10 cellular contexts compared by ENCODE assay signal in the genomic region with DNA sequence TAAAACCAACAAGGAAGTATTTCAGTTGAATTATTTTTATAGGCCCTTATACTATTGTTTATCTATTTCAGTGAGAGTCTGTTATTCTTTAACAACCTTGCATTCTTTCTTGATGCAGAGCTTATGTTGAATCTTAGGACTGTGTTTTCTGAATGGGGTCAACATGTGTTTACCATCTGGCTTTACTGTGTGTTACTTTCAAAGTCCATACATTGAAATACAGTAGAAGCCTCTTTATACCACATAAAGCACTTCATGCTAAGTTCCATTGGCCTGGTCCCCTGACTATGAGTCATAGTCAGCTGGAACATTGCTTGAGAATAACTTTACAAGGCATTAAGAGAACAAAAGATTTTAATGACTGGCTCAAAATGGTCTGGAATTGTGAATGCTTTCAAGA.
DNase-seq lines count a peak whose midpoint lies in the region; ATAC-seq and FAIRE-seq lines count a peak whose summit lies in the region.
"Had no signal": no experiment of that assay in that cellular context is flagged by ENCODE, and none has a peak within 500 bp of the region (broad histone marks: within the 10 kb centered on the region; RNA-seq: fewer than 3 reads in every experiment).

No MANE protein-coding gene starts in this region.

- H3K27me3 ChIP-seq in rectal smooth muscle tissue (ENCODE audit: control insufficient read depth, insufficient read depth, low read length) = no peaks in the 10 kb centered on the region

- H3K4me1 ChIP-seq in rectal smooth muscle tissue (ENCODE audit: control insufficient read depth, insufficient read depth, low read length) = peaks cover 16% of the 10 kb centered on the region

- H3K9ac ChIP-seq in SK-N-MC (ENCODE audit: insufficient read length) (no peak overlapping the region), rectal smooth muscle tissue (ENCODE audit: low read length) (no peak overlapping the region)

- FAIRE-seq in G401.6 (lab: Jason Lieb, UNC) = peak; percentile 93
- FAIRE-seq: GM12878 had no signal

- H3K27ac ChIP-seq in SK-N-MC (0 out of 2 replicates have a peak overlapping the region, but pooled peaks have one; percentile 27), rectal smooth muscle tissue (ENCODE audit: low read depth, low read length) (peak overlapping the region; percentile 75)

- no peaks in the 10 kb centered on the region for H3K9me3 ChIP-seq in SK-N-MC (ENCODE audit: low read depth, low read length)

- ATAC-seq in HG03175 (IDR thresholded peaks at IDR 0.05; ENCODE audit: unreplicated experiment) (no peak), HG02840 (IDR thresholded peaks at IDR 0.05; ENCODE audit: low FRiP score, unreplicated experiment) (no peak), GM21737 (IDR thresholded peaks at IDR 0.05; ENCODE audit: unreplicated experiment) (no peak)
- ATAC-seq: GM12878 had no signal

- H3K4me3 ChIP-seq in SK-N-MC = no peak overlapping the region
- H3K4me3 ChIP-seq in rectal smooth muscle tissue (ENCODE audit: low read length) = no peak overlapping the region
- H3K4me3 ChIP-seq: GM12878 had no signal

- H3K36me3 ChIP-seq in SK-N-MC (ENCODE audit: insufficient read depth, low read length) (no peaks in the 10 kb centered on the region), rectal smooth muscle tissue (ENCODE audit: control insufficient read depth, insufficient read depth, low read length) (no peaks in the 10 kb centered on the region)

- DNase-seq in SK-N-MC (ENCODE audit: low read depth, low spot score) (no peak), glomerular endothelial cell (ENCODE audit: extremely low read depth, low read depth, low spot score) (peak; percentile 94)
- DNase-seq in stimulated activated CD4-positive, alpha-beta T cell treated with anti-CD3 and anti-CD28 coated beads, Interleukin-4, amount 100 ng/mL, for 24 hours = no peak
- DNase-seq: retina had no signal
